ENCODE assay signal across 26 cellular contexts in genomic region chr22:43039800-43040199, GRCh38. TPM values are rescaled to one million over a fixed set of nuclear protein-coding genes. Genes with fewer than 3 reads are reported as not detected.
DNase-seq lines count a peak whose midpoint lies in the region; ATAC-seq, FAIRE-seq and TF ChIP-seq lines count a peak whose summit lies in the region.
"Had no signal": no experiment of that assay in that cellular context is flagged by ENCODE, and none has a peak within 500 bp of the region (broad histone marks: within the 10 kb centered on the region; RNA-seq: fewer than 3 reads in every experiment).

No MANE protein-coding gene starts in this region.

- no peak overlapping the region for H3K14ac ChIP-seq in H1 (ENCODE audit: insufficient read length)
- no peak overlapping the region for H3K14ac ChIP-seq in trophoblast cell (ENCODE audit: low read length)

- TF ChIP-seq POLR2A in H1 (IDR thresholded peaks at IDR 0.05; ENCODE audit: control extremely low read depth in 1 of 2, low read depth in 2 of 2, low read length in 2 of 2) = no peak

- H2AK5ac ChIP-seq in H1 (ENCODE audit: low read depth, low read length) = no peak overlapping the region
- H2AK5ac ChIP-seq in trophoblast cell (ENCODE audit: low read length) = no peak overlapping the region

- H2BK15ac ChIP-seq in H1 (ENCODE audit: low read length) = 0 out of 2 replicates have a peak overlapping the region, but pooled peaks have one; percentile 61

- DNase-seq in NCI-H2107 treated with DMSO at 0.1 percent for 48 hours (lab: John Stamatoyannopoulos, UW; ENCODE audit: unreplicated experiment) = peak; percentile 60
- DNase-seq in NCI-H2107 (lab: John Stamatoyannopoulos, UW) = no peak
- DNase-seq in NCI-H1105 (lab: John Stamatoyannopoulos, UW) = peak; percentile 38
- DNase-seq in H1 (ENCODE audit: low read depth in 1 of 2, low spot score in 2 of 2) = no peak
- DNase-seq in trophoblast cell = peak; percentile 71 to 77
- DNase-seq in activated CD4-positive, CD25-positive, alpha-beta regulatory T cell treated with anti-CD3 and anti-CD28 coated beads, Interleukin-2, amount 50 U/mL, for 72 hours = no peak
- DNase-seq in activated CD4-positive, alpha-beta T cell treated with anti-CD3 and anti-CD28 coated beads, Interleukin-2, amount 50 U/mL, for 4 hours = no peak
- DNase-seq: activated CD4-positive, alpha-beta T cell treated with anti-CD3 and anti-CD28 coated beads for 1 hour; activated CD8-positive, alpha-beta T cell treated with anti-CD3 and anti-CD28 coated beads, Interleukin-2, amount 10 ng/mL, durations not matched to agents 7 days and 5 days; activated gamma-delta T cell; activated naive CD8-positive, alpha-beta T cell treated with anti-CD3 and anti-CD28 coated beads, Interleukin-2, amount 50 U/mL, for 24 hours; CD4-positive, alpha-beta T cell; central memory CD4-positive, alpha-beta T cell; DMS 273 treated with DMSO at 0.1 percent for 48 hours; gastrocnemius medialis; H7; hippocampal formation; immature natural killer cell; NCI-H1092 treated with DMSO at 0.1 percent for 48 hours; stimulated activated naive CD8-positive, alpha-beta T cell treated with anti-CD3 and anti-CD28 coated beads, Interleukin-15, Interleukin-2, amounts not matched to agents 100 U/mL and 50 U/mL, for 24 hours; T-helper 1 cell; testis had no signal

- H3K4me1 ChIP-seq in H1 (replicated peaks in 1 of 4; ENCODE audit: control insufficient read depth in 3 of 4, insufficient read depth in 4 of 4, low read length in 3 of 4) (peaks cover 0 to 3% (median 0%) of the 10 kb centered on the region in 4 experiments; a peak in 2 of 7 replicates), trophoblast cell (ENCODE audit: control insufficient read depth in 1 of 2, insufficient read depth in 2 of 2, low read length in 2 of 2) (peaks cover 0 to 4% of the 10 kb centered on the region in 2 experiments)
- H3K4me1 ChIP-seq: gastrocnemius medialis, testis had no signal

- H3K4me3 ChIP-seq in H1 (ENCODE audit: extremely low read depth in 1 of 4, insufficient read depth in 2 of 4, low read depth in 3 of 4, low read length in 4 of 4) (no peak overlapping the region), trophoblast cell (ENCODE audit: low read depth, low read length) (no peak overlapping the region)
- H3K4me3 ChIP-seq: gastrocnemius medialis, testis had no signal

- H3K36me3 ChIP-seq in H1 (ENCODE audit: control insufficient read depth in 2 of 4, insufficient read depth in 4 of 4, low read length in 3 of 4) = no peaks in the 10 kb centered on the region
- peaks cover 0 to 2% of the 10 kb centered on the region in 2 experiments for H3K36me3 ChIP-seq in trophoblast cell (ENCODE audit: control insufficient read depth in 1 of 2, insufficient read depth in 2 of 2, low read length in 2 of 2)
- H3K36me3 ChIP-seq: gastrocnemius medialis had no signal

- no peak for TF ChIP-seq RAD21 in H1 (IDR thresholded peaks at IDR 0.05 in 1 of 2, conservative IDR thresholded peaks at IDR 0.05 in 1 of 2; ENCODE audit: low read depth in 2 of 2, low read length in 2 of 2)

- no peak overlapping the region for H3K4me2 ChIP-seq in H1 (ENCODE audit: insufficient read depth in 1 of 2, low read depth in 2 of 2, low read length in 2 of 2)
- no peak overlapping the region for H3K4me2 ChIP-seq in trophoblast cell (ENCODE audit: low read length)

- H3K27me3 ChIP-seq in H1 (replicated peaks in 1 of 4; ENCODE audit: control insufficient read depth in 3 of 4, extremely low read depth in 1 of 4, insufficient read depth in 3 of 4, low read length in 3 of 4) = no peaks in the 10 kb centered on the region
- no peaks in the 10 kb centered on the region for H3K27me3 ChIP-seq in trophoblast cell (ENCODE audit: insufficient read depth, low read length)
- H3K27me3 ChIP-seq: gastrocnemius medialis, testis had no signal

- H3K23me2 ChIP-seq in H1 (ENCODE audit: low read depth, low read length) = no peaks in the 10 kb centered on the region

- no peak overlapping the region for H4K5ac ChIP-seq in H1 (ENCODE audit: insufficient read length, low read depth, low read length)

- H4K91ac ChIP-seq in H1 (replicated peaks; ENCODE audit: insufficient read length, low read length) = no peak overlapping the region
- H4K91ac ChIP-seq in trophoblast cell (ENCODE audit: low read depth, low read length) = no peak overlapping the region

- H2BK120ac ChIP-seq in H1 (replicated peaks; ENCODE audit: low read depth, low read length) = no peak overlapping the region
- H2BK120ac ChIP-seq in trophoblast cell (ENCODE audit: insufficient read depth, low read length, poor library complexity) = no peak overlapping the region

- no peaks in the 10 kb centered on the region for H4K20me1 ChIP-seq in H1 (replicated peaks in 1 of 2; ENCODE audit: control insufficient read depth in 1 of 2, insufficient read depth in 2 of 2, low read length in 2 of 2)

- no peak for ATAC-seq in GM18909 (IDR thresholded peaks at IDR 0.05; ENCODE audit: poor library complexity, unreplicated experiment)
- ATAC-seq: activated CD8-positive, alpha-beta T cell treated with anti-CD3 and anti-CD28 coated beads, Interleukin-2, amount 10 ng/mL, durations not matched to agents 7 days and 5 days; activated naive CD8-positive, alpha-beta T cell treated with anti-CD3 and anti-CD28 coated beads, Interleukin-2, amount 50 U/mL, for 24 hours; gastrocnemius medialis; left lobe of liver; stimulated activated naive CD8-positive, alpha-beta T cell treated with anti-CD3 and anti-CD28 coated beads, Interleukin-15, Interleukin-2, amounts not matched to agents 100 U/mL and 50 U/mL, for 24 hours had no signal

- H3K79me2 ChIP-seq in H1 (ENCODE audit: control insufficient read depth in 1 of 2, insufficient read depth in 2 of 2, low read length in 2 of 2) (no peaks in the 10 kb centered on the region), trophoblast cell (ENCODE audit: control insufficient read depth, insufficient read depth, low read length, poor library complexity) (no peaks in the 10 kb centered on the region)

- 84% methylated on average over 13 of the region's 13 CpGs; no CpG with 5 or more reads in 1 of the 2 experiments for WGBS in H1 (ENCODE audit: extremely low coverage in 1 of 2, insufficient coverage in 1 of 2, insufficient read length in 1 of 2, insufficient replicate concordance in 2 of 2, low coverage in 1 of 2, low lambda C conversion rate in 2 of 2, missing lambda C conversion rate in 1 of 2), 2 experiments
- WGBS in trophoblast cell (ENCODE audit: extremely low coverage, insufficient coverage, insufficient read length) = no CpG with 5 or more reads among the region's 13 CpGs

- no peaks in the 10 kb centered on the region for H3K79me1 ChIP-seq in H1 (ENCODE audit: low read depth, low read length)
- no peaks in the 10 kb centered on the region for H3K79me1 ChIP-seq in trophoblast cell (ENCODE audit: low read length)

- FAIRE-seq in H1 (lab: Jason Lieb, UNC) = no peak
- FAIRE-seq: A204.1 had no signal

- no peak for TF ChIP-seq EP300 in H1 (IDR thresholded peaks at IDR 0.05; ENCODE audit: borderline replicate concordance in 1 of 2, low read depth in 2 of 2, low read length in 2 of 2)

- no peak overlapping the region for H3K18ac ChIP-seq in H1 (ENCODE audit: extremely low read depth, low read length)
- no peak overlapping the region for H3K18ac ChIP-seq in trophoblast cell (ENCODE audit: low read length)

- TF ChIP-seq CTCF in H1 (IDR thresholded peaks at IDR 0.05; ENCODE audit: control extremely low read depth in 1 of 3, insufficient read depth in 1 of 3, low read depth in 1 of 3, low read length in 3 of 3) = no peak

- H3K27ac ChIP-seq in H1 (ENCODE audit: low read depth, low read length) (no peak overlapping the region), trophoblast cell (ENCODE audit: low read depth, low read length) (no peak overlapping the region)
- H3K27ac ChIP-seq: gastrocnemius medialis, RWPE1, testis had no signal

- POLR2A ChIA-PET in H1 (lab: Charles Lee; ENCODE audit: partially characterized antibody) = interaction anchor here (0.6 to 1.6 kb wide), 6 partner anchors 11 to 425 kb away, joined by 3 to 6 read pairs (median 3); partner anchors contain the start of genes PACSIN2 and POLDIP3

- no peak overlapping the region for H3K56ac ChIP-seq in H1 (replicated peaks; ENCODE audit: insufficient read length, low read depth, low read length)

- H3K9ac ChIP-seq in H1 (replicated peaks in 1 of 4; ENCODE audit: extremely low read depth in 1 of 4, low read depth in 3 of 4, low read length in 3 of 4) (no peak overlapping the region), trophoblast cell (ENCODE audit: low read length) (no peak overlapping the region)

- no peak overlapping the region for H3K4ac ChIP-seq in H1 (replicated peaks; ENCODE audit: insufficient read length, low read depth, low read length)
- no peak overlapping the region for H3K4ac ChIP-seq in trophoblast cell (ENCODE audit: low read depth, low read length)

- H4K8ac ChIP-seq in H1 (ENCODE audit: extremely low read depth, insufficient read depth, low read length) (no peak overlapping the region), trophoblast cell (ENCODE audit: low read depth, low read length) (no peak overlapping the region)

- H2BK12ac ChIP-seq in H1 (ENCODE audit: low read depth, low read length) (no peak overlapping the region), trophoblast cell (ENCODE audit: low read length) (peak overlapping the region; percentile 20)

- H2BK20ac ChIP-seq in H1 (ENCODE audit: low read length) = no peak overlapping the region

- H3K9me3 ChIP-seq in H1 (ENCODE audit: insufficient read depth in 2 of 2, low read depth in 1 of 2, low read length in 1 of 2) (no peaks in the 10 kb centered on the region; a peak in 1 of 4 replicates), trophoblast cell (ENCODE audit: insufficient read depth, low read depth, low read length) (peaks cover 8% of the 10 kb centered on the region)
- H3K9me3 ChIP-seq: gastrocnemius medialis, testis had no signal

- CTCF ChIA-PET in H1 (lab: Charles Lee; ENCODE audit: partially characterized antibody) = interaction anchor here (0.6 to 2.2 kb wide), 8 partner anchors 11 to 178 kb away, joined by 3 to 7 read pairs (median 5); no protein-coding TSS in a partner anchor

- H2AFZ ChIP-seq in H1 (ENCODE audit: low read length) (no peak overlapping the region), trophoblast cell (ENCODE audit: insufficient read depth, low read length, poor library complexity) (no peak overlapping the region)

- no peak overlapping the region for H3K23ac ChIP-seq in H1 (ENCODE audit: insufficient read length)
- H3K23ac ChIP-seq in trophoblast cell (ENCODE audit: low read length) = no peak overlapping the region

- H2BK5ac ChIP-seq in H1 (ENCODE audit: low read depth, low read length) = peak overlapping the region; percentile 75; the same call in 1 of the 2 replicates
- H2BK5ac ChIP-seq in trophoblast cell (ENCODE audit: low read depth, low read length, poor library complexity) = no peak overlapping the region

- H4K12ac ChIP-seq in trophoblast cell (ENCODE audit: low read depth, low read length) = no peak overlapping the region

RNA-seq across cellular contexts. Expression of gene PACSIN2, which starts 24.9 kb away (rescaled TPM):
- 62.6 and 64.2 TPM in 2 replicates for total RNA-seq in H1 (2021; fragmentation: NEBNext Ultra II Directional; extraction: Animal tissue kit (Norgen Biotek cat#: 25700))
- polyA plus RNA-seq in H1 (2011; rRNA removed) = 44.8 and 57.8 TPM in 2 replicates
- polyA plus RNA-seq in H1 (2011; cell fraction: cytosol; rRNA removed) = 73.7 TPM
- 60.0 TPM for polyA plus RNA-seq in H1 (2011; cell fraction: nucleus; rRNA removed)
- 48.4 to 49.4 TPM (median 48.9 TPM) in 4 replicates for polyA plus RNA-seq in H1 (2012, experiment 1 of 2)
- 18.3 TPM for polyA plus RNA-seq in H1 (2012, experiment 2 of 2)
- 32.1 TPM for polyA plus RNA-seq in H1 (2013, experiment 1 of 2)
- polyA plus RNA-seq in H1 (2013, experiment 2 of 2) = 31.1 TPM
- 34.2 and 37.0 TPM in 2 replicates for polyA minus RNA-seq in H1 (2011; rRNA and poly(A)+ RNA removed)
- 19.7 TPM for polyA minus RNA-seq in H1 (2011; cell fraction: cytosol; rRNA and poly(A)+ RNA removed)
- polyA minus RNA-seq in H1 (2011; cell fraction: nucleus; rRNA and poly(A)+ RNA removed) = 19.7 TPM
- polyA plus RNA-seq in trophoblast cell (2013) = 89.1 and 90.0 TPM in 2 replicates

RNA-seq across cellular contexts. Expression of gene TTLL1, which starts 49.4 kb away (rescaled TPM):
- total RNA-seq in H1 (2021; fragmentation: NEBNext Ultra II Directional; extraction: Animal tissue kit (Norgen Biotek cat#: 25700)) = 4.1 and 5.0 TPM in 2 replicates
- polyA plus RNA-seq in H1 (2011; rRNA removed) = 13.8 and 17.3 TPM in 2 replicates
- 15.6 TPM for polyA plus RNA-seq in H1 (2011; cell fraction: cytosol; rRNA removed)
- polyA plus RNA-seq in H1 (2011; cell fraction: nucleus; rRNA removed) = 14.0 TPM
- polyA plus RNA-seq in H1 (2012, experiment 1 of 2) = 6.2 to 9.6 TPM (median 8.4 TPM) in 4 replicates
- 3.5 TPM for polyA plus RNA-seq in H1 (2012, experiment 2 of 2)
- polyA plus RNA-seq in H1 (2013, experiment 1 of 2) = 5.0 TPM
- 5.5 TPM for polyA plus RNA-seq in H1 (2013, experiment 2 of 2)
- 11.3 and 11.7 TPM in 2 replicates for polyA minus RNA-seq in H1 (2011; rRNA and poly(A)+ RNA removed)
- 3.4 TPM for polyA minus RNA-seq in H1 (2011; cell fraction: cytosol; rRNA and poly(A)+ RNA removed)
- 5.2 TPM for polyA minus RNA-seq in H1 (2011; cell fraction: nucleus; rRNA and poly(A)+ RNA removed)
- polyA plus RNA-seq in trophoblast cell (2013) = 8.0 and 8.4 TPM in 2 replicates

Comparison
In these comparisons a context has a peak if more than half of its experiments do, and no peak if none do; other contexts are left out.
1. DNase-seq: peak in NCI-H2107 treated with DMSO at 0.1 percent for 48 hours (single experiment), NCI-H1105 (single experiment) and trophoblast cell (2 of 2); none in NCI-H2107 (single experiment), H1 (0 of 2), activated CD4-positive, CD25-positive, alpha-beta regulatory T cell treated with anti-CD3 and anti-CD28 coated beads, Interleukin-2, amount 50 U/mL, for 72 hours (single experiment) and activated CD4-positive, alpha-beta T cell treated with anti-CD3 and anti-CD28 coated beads, Interleukin-2, amount 50 U/mL, for 4 hours (0 of 2).